ENCODE assay signal across 8 cellular contexts in the genomic region with DNA sequence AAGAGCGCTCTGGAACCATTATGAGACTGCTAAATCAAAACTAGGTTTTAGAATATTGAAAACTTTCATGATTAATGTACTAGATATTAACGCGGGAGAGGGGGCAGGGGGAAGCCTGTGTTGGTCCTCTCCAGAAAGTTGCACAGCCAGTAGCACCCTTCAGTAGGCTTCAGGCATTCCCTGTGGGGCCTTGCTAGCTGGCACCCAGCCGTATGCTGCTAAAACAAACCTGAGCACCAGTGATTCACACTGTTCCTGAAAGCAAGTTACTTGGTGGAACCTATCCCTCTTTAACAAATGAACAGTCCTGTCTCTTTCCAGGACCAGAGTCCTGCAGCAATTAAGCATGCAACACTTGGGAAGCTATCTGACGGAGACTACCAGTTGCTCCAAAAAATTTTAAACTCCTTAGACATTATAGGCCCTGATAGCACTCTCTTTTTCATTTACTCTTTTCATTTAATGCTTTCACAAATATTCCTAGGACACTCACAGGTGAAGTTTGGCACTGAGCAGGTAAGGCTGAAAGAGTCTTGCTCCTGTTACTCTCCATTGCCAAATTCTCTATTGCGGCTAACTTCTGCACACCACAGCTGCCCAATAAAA. TPM values are rescaled to one million over a fixed set of nuclear protein-coding genes. Genes with fewer than 3 reads are reported as not detected.
A peak's percentile ranks its signal among the peaks of the same experiment; 100 is the strongest.
DNase-seq lines count a peak whose midpoint lies in the region; ATAC-seq, FAIRE-seq and TF ChIP-seq lines count a peak whose summit lies in the region.
"Had no signal": no experiment of that assay in that cellular context is flagged by ENCODE, and none has a peak within 500 bp of the region (broad histone marks: within the 10 kb centered on the region; RNA-seq: fewer than 3 reads in every experiment).

No MANE protein-coding gene starts in this region.

- TF ChIP-seq CTCF in GM12864 (IDR thresholded peaks at IDR 0.05; ENCODE audit: low read depth, low read length, missing control alignments) (no peak), OCI-LY1 (IDR thresholded peaks at IDR 0.05; ENCODE audit: low read length) (no peak), epithelial cell of proximal tubule (conservative IDR thresholded peaks at IDR 0.05; ENCODE audit: low read depth, low read length) (no peak)

- H3K36me3 ChIP-seq in OCI-LY1 (ENCODE audit: insufficient read depth, low read length), result peaks cover 39% of the 10 kb centered on the region

- H3K9me2 ChIP-seq in OCI-LY1 (ENCODE audit: low read depth, low read length), result no peaks in the 10 kb centered on the region

- no peak for ATAC-seq in HG03095 (IDR thresholded peaks at IDR 0.05; ENCODE audit: unreplicated experiment)

- H2AFZ ChIP-seq in OCI-LY1 (ENCODE audit: low read length), result no peak overlapping the region

- no peak overlapping the region for H3K27ac ChIP-seq in OCI-LY1 (ENCODE audit: low read depth, low read length, poor library complexity, severe bottlenecking)

- H3K4me3 ChIP-seq in GM12864 (ENCODE audit: low read depth, low read length) (peak overlapping the region; percentile 87; the same call in 1 of the 2 replicates), OCI-LY1 (ENCODE audit: low read depth, low read length, poor library complexity, severe bottlenecking) (peak overlapping the region; percentile 81), epithelial cell of proximal tubule (ENCODE audit: low read depth, low read length) (peak overlapping the region; percentile 87)

- 0 out of 2 replicates have a peak, but pooled peaks cover 2% of the 10 kb centered on the region for H3F3A ChIP-seq in OCI-LY1 (ENCODE audit: insufficient read depth, low read length)

- peak overlapping the region; percentile 97 for H3K4me2 ChIP-seq in OCI-LY1 (ENCODE audit: low read length)

- peaks cover 41% of the 10 kb centered on the region for H3K4me1 ChIP-seq in OCI-LY1 (ENCODE audit: insufficient read depth, low read length, severe bottlenecking)

- peak overlapping the region; percentile 81; the same call in 1 of the 2 replicates for H3K9ac ChIP-seq in OCI-LY1 (ENCODE audit: low read length)

- FAIRE-seq in RCC 7860 (lab: Jason Lieb, UNC), result no peak

- peaks cover 27% of the 10 kb centered on the region for H3K79me2 ChIP-seq in OCI-LY1 (ENCODE audit: insufficient read depth, low read length)

- no peaks in the 10 kb centered on the region for H3K9me3 ChIP-seq in OCI-LY1 (ENCODE audit: low read length)

- intact Hi-C loops in posterior vena cava (cut with DNase I), result loop anchor here in 1 of 2 donors (5.0 kb wide), 1 partner anchor 107 kb away; no protein-coding TSS in a partner anchor

- H4K20me1 ChIP-seq in OCI-LY1 (ENCODE audit: insufficient read depth, low read length), result no peaks in the 10 kb centered on the region

- DNase-seq in GM12864 (ENCODE audit: low read depth) (no peak), epithelial cell of proximal tubule (ENCODE audit: low read depth) (no peak), posterior vena cava (ENCODE audit: low spot score) (peak; percentile 3), AG08395 (ENCODE audit: low spot score) (no peak), RCC 7860 (ENCODE audit: low spot score) (no peak)
- DNase-seq: stimulated activated CD4-positive, alpha-beta T cell treated with anti-CD3 and anti-CD28 coated beads, Interleukin-15, amount 100 ng/mL, for 24 hours had no signal

- H3K27me3 ChIP-seq in OCI-LY1 (ENCODE audit: insufficient read depth, low read length), result no peaks in the 10 kb centered on the region

RNA-seq across cellular contexts. Expression of a gene that starts 1.2 kb away (rescaled TPM):
- total RNA-seq in epithelial cell of proximal tubule, result 5.9 and 9.8 TPM in 2 replicates
- total RNA-seq in posterior vena cava, result 1 to 10 TPM; 6.2 to 6.3 TPM

RNA-seq across cellular contexts. Expression of a gene that starts 5.3 kb away (rescaled TPM):
- total RNA-seq in epithelial cell of proximal tubule (573 and 687 TPM in 2 replicates), posterior vena cava (100 to 1,000 TPM; 112 to 178 TPM)

RNA-seq across cellular contexts. Expression of a gene that starts 5.5 kb away (rescaled TPM):
- total RNA-seq in epithelial cell of proximal tubule (22.0 and 26.9 TPM in 2 replicates), posterior vena cava (10 to 100 TPM; 13.0 to 16.2 TPM)

RNA-seq across cellular contexts. Expression of a gene that starts 15.5 kb away (rescaled TPM):
- total RNA-seq in epithelial cell of proximal tubule (75.7 and 106 TPM in 2 replicates), posterior vena cava (10 to 100 TPM; 76.4 to 76.7 TPM)

RNA-seq across cellular contexts. Expression of a gene that starts 58.6 kb away (rescaled TPM):
- total RNA-seq in epithelial cell of proximal tubule (188 and 209 TPM in 2 replicates), posterior vena cava (100 to 1,000 TPM; 142 to 147 TPM)
